ENCODE assay signal across 23 cellular contexts in the genomic region with DNA sequence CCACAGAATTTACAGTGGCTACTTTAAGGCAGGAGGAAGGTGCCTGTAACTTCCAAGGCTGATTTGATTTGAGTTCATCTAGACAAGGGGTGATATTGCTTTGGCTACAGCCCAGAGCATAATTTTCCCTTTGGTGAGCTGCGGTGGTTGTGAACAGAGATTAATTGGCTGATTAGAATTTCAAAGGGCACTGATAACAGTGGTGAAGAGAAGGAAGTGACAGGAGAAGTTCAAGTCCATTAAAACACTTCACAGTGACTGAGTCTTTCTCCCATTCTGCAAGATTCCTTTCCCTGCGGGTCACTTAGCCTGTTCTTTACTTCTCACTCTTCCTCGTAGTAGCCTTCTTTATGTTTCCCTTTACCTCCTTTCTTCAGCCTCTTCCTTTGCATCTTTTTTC.
DNase-seq lines count a peak whose midpoint lies in the region; FAIRE-seq and TF ChIP-seq lines count a peak whose summit lies in the region.
"Had no signal": no experiment of that assay in that cellular context is flagged by ENCODE, and none has a peak within 500 bp of the region (broad histone marks: within the 10 kb centered on the region; RNA-seq: fewer than 3 reads in every experiment).

No MANE protein-coding gene starts in this region.

- H3K36me3 ChIP-seq in small intestine (ENCODE audit: control insufficient read depth in 2 of 2, insufficient read depth in 2 of 2, low read length in 2 of 2) (no peaks in the 10 kb centered on the region), left ventricle myocardium inferior (no peaks in the 10 kb centered on the region)
- H3K36me3 ChIP-seq: MG63, stomach, tibial nerve had no signal

- no peaks in the 10 kb centered on the region for H3K27me3 ChIP-seq in small intestine (ENCODE audit: control insufficient read depth in 2 of 2, insufficient read depth in 2 of 2, low read length in 2 of 2)
- no peaks in the 10 kb centered on the region for H3K27me3 ChIP-seq in left ventricle myocardium inferior (ENCODE audit: low read depth)
- H3K27me3 ChIP-seq: dorsolateral prefrontal cortex, MG63, stomach, tibial nerve had no signal

- 8 to 36% (median 18%) methylated on average over 3 of the region's 3 CpGs for WGBS in small intestine, 3 donors

- FAIRE-seq in RCC 7860 (lab: Jason Lieb, UNC) (no peak), small intestine (lab: Jason Lieb, UNC) (no peak)
- FAIRE-seq: TTC549 had no signal

- intact Hi-C loops in left ventricle myocardium inferior (cut with micrococcal nuclease), result no loop called here

- peaks cover 0 to 4% of the 10 kb centered on the region in 2 donors for H3K4me1 ChIP-seq in small intestine (ENCODE audit: control insufficient read depth in 2 of 2, insufficient read depth in 1 of 2, low read depth in 1 of 2, low read length in 1 of 2)
- H3K4me1 ChIP-seq in left ventricle myocardium inferior, result peaks cover 6% of the 10 kb centered on the region

- H3K4me3 ChIP-seq in small intestine (ENCODE audit: low read depth in 1 of 2, low read length in 2 of 2), result no peak overlapping the region
- H3K4me3 ChIP-seq in left ventricle myocardium inferior, result no peak overlapping the region
- H3K4me3 ChIP-seq: dorsolateral prefrontal cortex, lung, MG63, stomach, tibial nerve had no signal

- TF ChIP-seq CTCF in left ventricle myocardium inferior (IDR thresholded peaks at IDR 0.05; ENCODE audit: borderline replicate concordance), result no peak

- DNase-seq in NCI-H1105 treated with DMSO at 0.1 percent for 48 hours (lab: John Stamatoyannopoulos, UW) (peak; percentile 17), NCI-H1105 (lab: John Stamatoyannopoulos, UW) (no peak), RCC 7860 (ENCODE audit: low spot score) (peak; percentile 23), glomerular visceral epithelial cell (ENCODE audit: extremely low spot score) (peak; percentile 26), small intestine (peak; percentile 91), COLO668 (lab: John Stamatoyannopoulos, UW; ENCODE audit: unreplicated experiment) (no peak), NCI-H1417 (lab: John Stamatoyannopoulos, UW) (no peak), left ventricle myocardium inferior (no peak)
- DNase-seq: 8988T; activated CD4-positive, alpha-beta T cell treated with anti-CD3 and anti-CD28 coated beads, Interleukin-2, amount 50 U/mL, for 1 hour; activated naive CD8-positive, alpha-beta T cell treated with anti-CD3 and anti-CD28 coated beads for 36 hours; CD8-positive, alpha-beta T cell; dorsolateral prefrontal cortex; foreskin fibroblast; MG63; NCI-H1694 treated with DMSO at 0.1 percent for 48 hours; SHP77; stimulated activated CD4-positive, alpha-beta T cell treated with anti-CD3 and anti-CD28 coated beads, Interleukin-12 subunit alpha, Interleukin-12 subunit beta, amount 100 ng/mL, for 4 hours; stomach; T-cell had no signal

- H3K9me3 ChIP-seq in small intestine (ENCODE audit: control insufficient read depth, low read depth) (no peaks in the 10 kb centered on the region), left ventricle myocardium inferior (replicated peaks) (no peaks in the 10 kb centered on the region)
- H3K9me3 ChIP-seq: MG63, stomach, tibial nerve had no signal

- H3K27ac ChIP-seq in small intestine (ENCODE audit: low read depth in 1 of 2, low read length in 1 of 2) (no peak overlapping the region), left ventricle myocardium inferior (replicated peaks) (no peak overlapping the region)
- H3K27ac ChIP-seq: stomach had no signal

Comparison
In these comparisons a context has a peak if more than half of its experiments do, and no peak if none do; other contexts are left out.
1. DNase-seq: peak in NCI-H1105 treated with DMSO at 0.1 percent for 48 hours (single experiment), RCC 7860 (single experiment), glomerular visceral epithelial cell (single experiment) and small intestine (single experiment); none in NCI-H1105 (single experiment), COLO668 (single experiment), NCI-H1417 (0 of 3) and left ventricle myocardium inferior (single experiment).